Comparison of ENCODE assay signal across 16 cellular contexts in genomic region chr3:123476967-123477750, GRCh38. TPM values are rescaled to one million over a fixed set of nuclear protein-coding genes. Genes with fewer than 3 reads are reported as not detected.
"Had no signal": no experiment of that assay in that cellular context is flagged by ENCODE, and none has a peak within 500 bp of the region (broad histone marks: within the 10 kb centered on the region; RNA-seq: fewer than 3 reads in every experiment).

No MANE protein-coding gene starts in this region.

- H3K4me3 ChIP-seq: heart right ventricle, tibial nerve had no signal

- H3K4me1 Mint-ChIP-seq: activated naive CD4-positive, alpha-beta T cell treated with anti-CD3 and anti-CD28 coated beads, Interleukin-2, amount 50 U/mL, for 24 hours had no signal

- H3K9me3 ChIP-seq: heart right ventricle, tibial nerve had no signal

- H3K27ac ChIP-seq: heart right ventricle, tibial nerve had no signal

- H3K27ac Mint-ChIP-seq: activated B cell treated with CpG ODN at 0.5 μM for 24 hours; activated naive CD4-positive, alpha-beta T cell treated with anti-CD3 and anti-CD28 coated beads, Interleukin-2, amount 50 U/mL, for 24 hours; activated T-helper 2 cell treated with anti-CD3 and anti-CD28 coated beads, Interferon-gamma antibody, Interleukin-2, Interleukin-4, amounts not matched to agents 10 μg/mL and 5 μg/mL and 100 μg/mL, durations not matched to agents 14 hours and 24 hours and 36 hours; memory B cell; natural killer cell; stimulated activated memory B cell treated with anti-CD40 and anti-IgM and Interleukin-4, amounts not matched to agents 10 μg/mL and 1 μg/mL and 100 μg/mL, for 72 hours had no signal

- DNase-seq: activated B cell treated with CpG ODN at 0.5 μM for 24 hours; activated CD4-positive, alpha-beta T cell treated with anti-CD3 and anti-CD28 coated beads, Interleukin-2, amount 50 U/mL, for 1 hour; central memory CD4-positive, alpha-beta T cell; cortex of kidney; effector memory CD4-positive, alpha-beta T cell; heart right ventricle; natural killer cell; right cardiac atrium; stimulated activated CD4-positive, alpha-beta T cell treated with anti-CD3 and anti-CD28 coated beads, Interleukin-1b, Interleukin-23, amount 100 ng/mL, for 48 hours had no signal

- H3K36me3 ChIP-seq: heart right ventricle, tibial nerve had no signal

- H3K4me3 Mint-ChIP-seq: activated B cell treated with CpG ODN at 0.5 μM for 24 hours; activated naive CD4-positive, alpha-beta T cell treated with anti-CD3 and anti-CD28 coated beads, Interleukin-2, amount 50 U/mL, for 24 hours; memory B cell; natural killer cell; stimulated activated memory B cell treated with anti-CD40 and anti-IgM and Interleukin-4, amounts not matched to agents 10 μg/mL and 1 μg/mL and 100 μg/mL, for 72 hours had no signal

- H3K4me1 ChIP-seq: tibial nerve had no signal

- H3K36me3 Mint-ChIP-seq: activated naive CD4-positive, alpha-beta T cell treated with anti-CD3 and anti-CD28 coated beads, Interleukin-2, amount 50 U/mL, for 24 hours; memory B cell; natural killer cell; stimulated activated memory B cell treated with anti-CD40 and anti-IgM and Interleukin-4, amounts not matched to agents 10 μg/mL and 1 μg/mL and 100 μg/mL, for 72 hours had no signal

- FAIRE-seq: frontal cortex, islet of Langerhans had no signal

- H3K27me3 ChIP-seq: tibial nerve had no signal

- ATAC-seq: natural killer cell; right cardiac atrium; stimulated activated memory B cell treated with anti-CD40 and anti-IgM and Interleukin-4, amounts not matched to agents 10 μg/mL and 1 μg/mL and 100 μg/mL, for 72 hours had no signal

- H3K9me3 Mint-ChIP-seq: activated B cell treated with CpG ODN at 0.5 μM for 24 hours; activated naive CD4-positive, alpha-beta T cell treated with anti-CD3 and anti-CD28 coated beads, Interleukin-2, amount 50 U/mL, for 24 hours; activated T-helper 2 cell treated with anti-CD3 and anti-CD28 coated beads, Interferon-gamma antibody, Interleukin-2, Interleukin-4, amounts not matched to agents 10 μg/mL and 5 μg/mL and 100 μg/mL, durations not matched to agents 14 hours and 24 hours and 36 hours; memory B cell; natural killer cell; stimulated activated memory B cell treated with anti-CD40 and anti-IgM and Interleukin-4, amounts not matched to agents 10 μg/mL and 1 μg/mL and 100 μg/mL, for 72 hours had no signal

RNA-seq across cellular contexts. Expression of gene ADCY5, which starts 28.3 kb away (rescaled TPM):
- total RNA-seq: activated B cell treated with CpG ODN at 0.5 μM for 24 hours; activated T-helper 2 cell treated with anti-CD3 and anti-CD28 coated beads, Interferon-gamma antibody, Interleukin-2, Interleukin-4, amounts not matched to agents 10 μg/mL and 5 μg/mL and 100 μg/mL, durations not matched to agents 14 hours and 24 hours and 36 hours; natural killer cell had no signal
